Comparison of ENCODE assay signal across 9 cellular contexts in genomic region chr1:32998009-32998555, GRCh38. TPM values are rescaled to one million over a fixed set of nuclear protein-coding genes. Genes with fewer than 3 reads are reported as not detected.
A peak's percentile ranks its signal among the peaks of the same experiment; 100 is the strongest.
DNase-seq lines count a peak whose midpoint lies in the region; ATAC-seq, FAIRE-seq and TF ChIP-seq lines count a peak whose summit lies in the region.
"Had no signal": no experiment of that assay in that cellular context is flagged by ENCODE, and none has a peak within 500 bp of the region (broad histone marks: within the 10 kb centered on the region; RNA-seq: fewer than 3 reads in every experiment).

No MANE protein-coding gene starts in this region.

- H3K4me1 ChIP-seq in endothelial cell of umbilical vein (ENCODE audit: control insufficient read depth, extremely low read depth, insufficient read depth, low read length) (peaks cover 40% of the 10 kb centered on the region), neutrophil (ENCODE audit: control insufficient read depth in 1 of 2, insufficient read depth in 1 of 2, low read depth in 1 of 2, low read length in 1 of 2) (peaks cover 83 to 88% of the 10 kb centered on the region in 2 experiments)

- in situ Hi-C loops in G401 (cut with HindIII; ENCODE audit: low sequenced_read_pairs) = no loop called here

- no peak overlapping the region for H2AFZ ChIP-seq in endothelial cell of umbilical vein (ENCODE audit: low read depth, low read length)

- dilution Hi-C loops in endothelial cell of umbilical vein (cut with MboI; ENCODE audit: extremely low pct_ligation_motif_present, low sequenced_read_pairs) = no loop called here

- H3K9ac ChIP-seq in endothelial cell of umbilical vein (replicated peaks; ENCODE audit: extremely low read depth, insufficient read depth, low read length) = peak overlapping the region; percentile 31

- H3K9me3 ChIP-seq in endothelial cell of umbilical vein (replicated peaks; ENCODE audit: control insufficient read depth, insufficient read depth, low read length) = no peaks in the 10 kb centered on the region
- H3K9me3 ChIP-seq in neutrophil = no peaks in the 10 kb centered on the region
- H3K9me3 ChIP-seq: esophagus squamous epithelium had no signal

- peak; percentile 100 for FAIRE-seq in endothelial cell of umbilical vein (lab: Jason Lieb, UNC)

- H3K36me3 ChIP-seq in endothelial cell of umbilical vein (ENCODE audit: control insufficient read depth in 2 of 2, extremely low read depth in 1 of 2, insufficient read depth in 2 of 2, low read length in 2 of 2) (no peaks in the 10 kb centered on the region), neutrophil (no peaks in the 10 kb centered on the region), H7 (replicated peaks; ENCODE audit: control insufficient read depth, insufficient read depth, low read length) (no peaks in the 10 kb centered on the region)
- H3K36me3 ChIP-seq: esophagus squamous epithelium had no signal

- no peaks in the 10 kb centered on the region for H3K27me3 ChIP-seq in endothelial cell of umbilical vein (ENCODE audit: control insufficient read depth in 2 of 2, insufficient read depth in 2 of 2, low read length in 2 of 2)
- H3K27me3 ChIP-seq in neutrophil = no peaks in the 10 kb centered on the region
- no peaks in the 10 kb centered on the region for H3K27me3 ChIP-seq in H7 (ENCODE audit: control insufficient read depth, insufficient read depth, low read length)

- TF ChIP-seq CTCF in endothelial cell of umbilical vein (IDR thresholded peaks at IDR 0.05; ENCODE audit: extremely low read depth in 1 of 2, insufficient read depth in 1 of 2, low read depth in 1 of 2, low read length in 2 of 2) (no peak), neutrophil (IDR thresholded peaks at IDR 0.05) (peak; percentile 18)

- no peaks in the 10 kb centered on the region for H3K79me2 ChIP-seq in endothelial cell of umbilical vein (ENCODE audit: control insufficient read depth, insufficient read depth, low read length)

- BruUV-seq in endothelial cell of umbilical vein (replicated peaks; lab: Mats Ljungman, UMichigan) = no TSS peak

- H4K20me1 ChIP-seq in endothelial cell of umbilical vein (replicated peaks; ENCODE audit: control insufficient read depth, extremely low read depth, insufficient read depth, low read length) = no peaks in the 10 kb centered on the region

- CTCF ChIA-PET in endothelial cell of umbilical vein (lab: Charles Lee) = interaction anchor here (0.7 to 3.0 kb wide), 12 partner anchors 9 to 105 kb away, joined by 3 to 47 read pairs (median 4); no protein-coding TSS in a partner anchor

- peak overlapping the region; percentile 32 for H3K4me2 ChIP-seq in endothelial cell of umbilical vein (ENCODE audit: insufficient read depth, low read length)

- TF ChIP-seq POLR2A in endothelial cell of umbilical vein (IDR thresholded peaks at IDR 0.05; ENCODE audit: low read depth, low read length) = peak; percentile 50

- no peak for ATAC-seq in HG02763 (IDR thresholded peaks at IDR 0.05; ENCODE audit: unreplicated experiment)
- ATAC-seq in HG02938 (IDR thresholded peaks at IDR 0.05; ENCODE audit: unreplicated experiment) = no peak

- DNase-seq in G401 (ENCODE audit: low spot score) (peak; percentile 87), NCI-H226 (peak; percentile 43), endothelial cell of umbilical vein (ENCODE audit: low read depth, low spot score) (peak; percentile 72), NCI-H1105 (lab: John Stamatoyannopoulos, UW) (no peak), H7 (no peak)
- DNase-seq: esophagus squamous epithelium had no signal

- intact Hi-C loops in endothelial cell of umbilical vein (cut with micrococcal nuclease) = loop anchor here (1.0 kb wide), 2 partner anchors 8 to 34 kb away; partner anchors contain the start of gene RNF19B

- H3K4me3 ChIP-seq in endothelial cell of umbilical vein (replicated peaks in 1 of 3; ENCODE audit: insufficient read depth in 1 of 3, low read depth in 1 of 3, low read length in 3 of 3) = no peak overlapping the region
- peak overlapping the region; percentile 31 to 53 for H3K4me3 ChIP-seq in neutrophil (ENCODE audit: low read depth in 1 of 2, low read length in 1 of 2)
- H3K4me3 ChIP-seq in H7 (ENCODE audit: insufficient read depth, low read depth, low read length) = no peak overlapping the region
- H3K4me3 ChIP-seq: esophagus squamous epithelium had no signal

- no peaks in the 10 kb centered on the region for H3K9me1 ChIP-seq in endothelial cell of umbilical vein (replicated peaks; ENCODE audit: control insufficient read depth, extremely low read depth, insufficient read depth, low read length)

- H3K27ac ChIP-seq in endothelial cell of umbilical vein (ENCODE audit: insufficient read depth, low read depth, low read length) = peak overlapping the region; percentile 81
- H3K27ac ChIP-seq in neutrophil = peak overlapping the region; percentile 95

- POLR2A ChIA-PET in endothelial cell of umbilical vein (lab: Charles Lee) = interaction anchor here (0.5 to 2.6 kb wide), 4 partner anchors 8 to 44 kb away, joined by 3 to 15 read pairs (median 6); partner anchors contain the start of gene RNF19B

TF ChIP-seq in endothelial cell of umbilical vein, 7 proteins besides CTCF, POLR2A, EP300 and RAD21:
- TF ChIP-seq POLR2AphosphoS5 (IDR thresholded peaks at IDR 0.05; ENCODE audit: insufficient read depth, low read depth, low read length) (peak; percentile 89), JUN (IDR thresholded peaks at IDR 0.05; ENCODE audit: borderline replicate concordance, insufficient read depth, insufficient read length, low read depth) (peak; percentile 84), GATA2 (IDR thresholded peaks at IDR 0.05; ENCODE audit: insufficient read depth, insufficient read length, low read depth, low read length) (peak; percentile 58), MAX (IDR thresholded peaks at IDR 0.05; ENCODE audit: insufficient read depth, insufficient read length) (no peak), FOS (IDR thresholded peaks at IDR 0.05; ENCODE audit: borderline replicate concordance, insufficient read depth, low read length) (peak; percentile 87), MYC (IDR thresholded peaks at IDR 0.05; ENCODE audit: low read depth, low read length) (no peak), EZH2 (IDR thresholded peaks at IDR 0.05; ENCODE audit: borderline replicate concordance, low read depth, low read length, severe bottlenecking) (no peak)
TF ChIP-seq in endothelial cell of umbilical vein: peak in this region for 4.

RNA-seq across cellular contexts. Expression of gene RNF19B, which starts 33.5 kb away (rescaled TPM):
- total RNA-seq in G401 (2014; rRNA removed; shearing (Covaris generic)) = 13.2 and 19.0 TPM in 2 replicates
- total RNA-seq in endothelial cell of umbilical vein = 24.2 and 25.6 TPM in 2 replicates
- 19.2 and 19.6 TPM in 2 replicates for polyA plus RNA-seq in endothelial cell of umbilical vein
- polyA plus RNA-seq in endothelial cell of umbilical vein (2011; cell fraction: cytosol; rRNA removed) = 24.0 and 26.1 TPM in 2 replicates
- polyA plus RNA-seq in endothelial cell of umbilical vein (2011; cell fraction: nucleus; rRNA removed) = 13.0 and 13.6 TPM in 2 replicates
- 26.1 and 29.0 TPM in 2 replicates for polyA plus RNA-seq in endothelial cell of umbilical vein (2012)
- 25.3 and 31.0 TPM in 2 replicates for polyA minus RNA-seq in endothelial cell of umbilical vein
- polyA minus RNA-seq in endothelial cell of umbilical vein (2011; cell fraction: cytosol; rRNA and poly(A)+ RNA removed) = 9.6 TPM
- 9.5 and 9.8 TPM in 2 replicates for polyA minus RNA-seq in endothelial cell of umbilical vein (2011; cell fraction: nucleus; rRNA and poly(A)+ RNA removed)
- total RNA-seq in H7 (2014; rRNA removed; shearing (Covaris generic)) = 24.9 and 26.7 TPM in 2 replicates

RNA-seq across cellular contexts. Expression of gene AK2, which starts 38.6 kb away (rescaled TPM):
- 244 and 260 TPM in 2 replicates for total RNA-seq in G401 (2014; rRNA removed; shearing (Covaris generic))
- 131 and 134 TPM in 2 replicates for total RNA-seq in endothelial cell of umbilical vein
- 71.4 and 107 TPM in 2 replicates for polyA plus RNA-seq in endothelial cell of umbilical vein
- polyA plus RNA-seq in endothelial cell of umbilical vein (2011; cell fraction: cytosol; rRNA removed) = 180 and 198 TPM in 2 replicates
- polyA plus RNA-seq in endothelial cell of umbilical vein (2011; cell fraction: nucleus; rRNA removed) = 129 and 207 TPM in 2 replicates
- 115 and 131 TPM in 2 replicates for polyA plus RNA-seq in endothelial cell of umbilical vein (2012)
- polyA minus RNA-seq in endothelial cell of umbilical vein = 48.3 and 61.9 TPM in 2 replicates
- polyA minus RNA-seq in endothelial cell of umbilical vein (2011; cell fraction: cytosol; rRNA and poly(A)+ RNA removed) = 106 TPM
- polyA minus RNA-seq in endothelial cell of umbilical vein (2011; cell fraction: nucleus; rRNA and poly(A)+ RNA removed) = 50.1 and 83.7 TPM in 2 replicates
- total RNA-seq in H7 (2014; rRNA removed; shearing (Covaris generic)) = 151 and 168 TPM in 2 replicates

Comparison
In these comparisons a context has a peak if more than half of its experiments do, and no peak if none do; other contexts are left out.
1. DNase-seq: peak in G401 (single experiment), NCI-H226 (single experiment) and endothelial cell of umbilical vein (single experiment); none in NCI-H1105 (single experiment) and H7 (single experiment).
2. H3K4me3 ChIP-seq: peak in neutrophil (2 of 2); none in endothelial cell of umbilical vein (0 of 3) and H7 (single experiment).